8 cellular contexts compared by ENCODE assay signal in the genomic region with DNA sequence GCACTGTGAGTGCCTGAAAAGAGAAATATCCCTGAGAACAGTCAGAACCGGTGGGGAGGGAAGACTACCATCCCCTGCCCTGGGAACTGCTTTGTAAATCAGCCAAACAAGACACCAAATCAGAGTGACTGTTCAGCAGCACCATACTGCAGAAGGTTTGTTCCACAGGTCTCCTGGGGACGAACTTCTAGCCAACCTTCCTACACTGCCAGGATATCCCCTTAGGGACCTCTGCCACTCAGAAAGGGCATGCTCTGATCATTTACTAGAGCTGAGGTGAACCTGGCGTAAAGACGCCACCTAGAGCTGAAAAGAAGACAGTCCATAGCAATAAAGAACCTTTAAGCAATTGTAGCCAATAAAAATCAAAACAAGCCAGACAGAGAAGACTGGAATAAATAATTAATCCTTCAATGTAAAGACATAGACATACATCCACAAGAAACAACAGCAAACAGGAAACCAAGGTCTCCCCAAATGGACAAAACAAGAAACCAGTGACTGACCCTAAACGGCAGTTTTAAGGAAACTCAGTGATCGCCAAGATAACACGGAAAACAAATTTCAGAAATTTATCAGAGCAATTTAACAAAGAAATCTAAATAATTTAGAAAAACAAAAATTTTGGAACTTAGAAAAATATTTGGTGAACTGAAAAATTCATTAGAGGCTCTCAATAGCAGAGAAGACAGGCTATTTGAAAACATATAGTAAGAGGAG.
DNase-seq lines count a peak whose midpoint lies in the region; TF ChIP-seq lines count a peak whose summit lies in the region.

No MANE protein-coding gene starts in this region.

- H3K4me3 ChIP-seq in GM08714 (ENCODE audit: low read length) (peak overlapping the region; percentile 1; the same call in 1 of the 2 replicates), LNCaP clone FGC (ENCODE audit: low read depth, low read length) (no peak overlapping the region), adrenal gland (no peak overlapping the region)

- WGBS in adrenal gland, 4 donors = 54 to 57% (median 56%) methylated on average over 6 to 7 of the region's 7 CpGs

- H3K27ac ChIP-seq in adrenal gland = no peak overlapping the region

- DNase-seq in HCEC 1CT = peak; percentile 67
- DNase-seq in LNCaP clone FGC (ENCODE audit: low read depth) = peak; percentile 46
- peak; percentile 0 for DNase-seq in SKM-1 (lab: John Stamatoyannopoulos, UW; ENCODE audit: unreplicated experiment)
- peak; percentile 31 to 74 (median 47) for DNase-seq in adrenal gland
- peak; percentile 64 for DNase-seq in iPS-NIHi7 (ENCODE audit: extremely low spot score)
- peak; percentile 62 for DNase-seq in stimulated activated CD4-positive, alpha-beta T cell treated with anti-CD3 and anti-CD28 coated beads, Interleukin-4, amount 100 ng/mL, for 24 hours
- DNase-seq in hypothalamus (lab: John Stamatoyannopoulos, UW) = no peak

- no peaks in the 10 kb centered on the region for H3K9me3 ChIP-seq in adrenal gland (replicated peaks in 1 of 3)

- intact Hi-C loops in adrenal gland (cut with DNase I) = loop anchor here (5.0 kb wide), 3 partner anchors 226 to 276 kb away; no protein-coding TSS in a partner anchor

- peak; percentile 81 for TF ChIP-seq CTCF in LNCaP clone FGC (IDR thresholded peaks at IDR 0.05; ENCODE audit: control insufficient read depth, extremely low read depth, insufficient read depth)
- TF ChIP-seq CTCF in adrenal gland (IDR thresholded peaks at IDR 0.05) = peak; percentile 36 to 81 (median 70)

- no peaks in the 10 kb centered on the region for H3K27me3 ChIP-seq in adrenal gland

- H3K36me3 ChIP-seq in adrenal gland (replicated peaks in 1 of 2) = no peaks in the 10 kb centered on the region

- TF ChIP-seq POLR2A in adrenal gland (IDR thresholded peaks at IDR 0.05) = no peak

- H3K4me1 ChIP-seq in adrenal gland (replicated peaks in 1 of 2) = no peaks in the 10 kb centered on the region

Comparison
In these comparisons a context has a peak if more than half of its experiments do, and no peak if none do; other contexts are left out.
1. DNase-seq: peak in HCEC 1CT (single experiment), LNCaP clone FGC (single experiment), SKM-1 (single experiment), adrenal gland (7 of 7), iPS-NIHi7 (single experiment) and stimulated activated CD4-positive, alpha-beta T cell treated with anti-CD3 and anti-CD28 coated beads, Interleukin-4, amount 100 ng/mL, for 24 hours (single experiment); none in hypothalamus (0 of 51).